ENCODE assay signal across 8 cellular contexts in the genomic region with DNA sequence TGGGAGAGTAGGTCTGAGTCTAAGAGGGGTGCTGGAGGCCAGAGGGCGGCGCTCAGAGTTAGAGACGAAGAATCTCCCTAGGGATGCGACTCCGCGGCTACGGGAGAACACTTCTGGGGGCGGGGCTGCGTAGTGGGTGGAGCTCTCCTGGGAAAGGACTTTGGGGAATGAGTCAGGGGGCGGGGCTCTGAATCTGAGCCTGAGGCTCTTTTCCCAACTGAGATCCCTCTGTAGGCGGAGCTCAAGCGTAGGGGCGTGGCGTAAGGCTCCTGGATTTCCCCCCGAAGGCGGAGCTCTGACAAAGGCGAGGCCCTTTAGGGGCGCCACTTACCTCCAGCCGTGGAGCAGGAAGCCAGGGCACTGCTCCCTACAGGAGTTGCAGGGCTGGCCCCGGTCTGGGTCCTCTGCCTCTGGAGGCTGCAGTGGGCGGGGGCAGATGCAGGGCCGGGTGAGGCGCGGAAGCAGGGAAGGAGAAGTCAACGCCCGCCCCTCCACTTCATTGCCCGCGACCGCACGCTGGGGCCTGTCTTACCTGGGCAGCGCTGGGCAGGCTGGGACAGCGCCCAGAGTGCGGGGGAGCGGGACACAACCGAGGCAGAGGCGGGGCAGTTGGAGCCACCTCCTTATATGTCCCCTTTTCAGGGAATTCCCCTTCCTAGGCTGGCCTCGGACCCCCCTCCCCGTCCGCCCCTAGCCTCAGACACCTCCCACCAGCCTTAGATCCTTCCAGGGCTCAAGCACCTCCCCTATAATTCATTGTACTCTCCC. TPM values are rescaled to one million over a fixed set of nuclear protein-coding genes. Genes with fewer than 3 reads are reported as not detected.
DNase-seq lines count a peak whose midpoint lies in the region; ATAC-seq and TF ChIP-seq lines count a peak whose summit lies in the region.

No MANE protein-coding gene starts in this region.

- no peak for DNase-seq in activated CD4-positive, CD25-positive, alpha-beta regulatory T cell treated with anti-CD3 and anti-CD28 coated beads, Interleukin-2, amount 50 U/mL, for 72 hours
- DNase-seq in PC-3, result peak; percentile 96
- DNase-seq in breast epithelium (ENCODE audit: low spot score in 2 of 2), result peak; percentile 89 to 90
- peak; percentile 70 for DNase-seq in iPS-NIHi11 (ENCODE audit: low spot score)
- peak; percentile 53 for DNase-seq in smooth muscle cell (lab: John Stamatoyannopoulos, UW; ENCODE audit: unreplicated experiment)
- no peak for DNase-seq in GM13977 (ENCODE audit: low spot score)

- H3K9me3 ChIP-seq in PC-3 (ENCODE audit: low read length) (no peaks in the 10 kb centered on the region), breast epithelium (no peaks in the 10 kb centered on the region), smooth muscle cell (replicated peaks; ENCODE audit: low read depth) (no peaks in the 10 kb centered on the region)

- H3K4me3 ChIP-seq in PC-3 (ENCODE audit: low read length) (peak overlapping the region; percentile 87), breast epithelium (peak overlapping the region; percentile 53 to 76 (median 60)), smooth muscle cell (peak overlapping the region; percentile 50)

- H3F3A ChIP-seq in PC-3 (ENCODE audit: low read length, unreplicated experiment), result no peaks in the 10 kb centered on the region
- H3F3A ChIP-seq in smooth muscle cell (ENCODE audit: low read depth), result no peaks in the 10 kb centered on the region

- H3K9ac ChIP-seq in PC-3 (ENCODE audit: low read length) (peak overlapping the region; percentile 84), smooth muscle cell (ENCODE audit: low read depth) (peak overlapping the region; percentile 51)

- CTCF ChIA-PET in PC-3 (lab: Charles Lee), result interaction anchor here (1.0 to 1.2 kb wide), 3 partner anchors 13 to 29 kb away, joined by 3 to 9 read pairs (median 3); partner anchors contain the start of gene PLP2

- H3K27ac ChIP-seq in PC-3 (ENCODE audit: low read length) (peak overlapping the region; percentile 66), breast epithelium (peak overlapping the region; percentile 76 to 87), smooth muscle cell (ENCODE audit: low read depth) (peak overlapping the region; percentile 57)

- in situ Hi-C loops in GM13977 (cut with MboI; ENCODE audit: low pct_unique_long_range_greater_than_20kb, low sequenced_read_pairs, unreplicated experiment), result no loop called here

- peak; percentile 18; the same call in 1 of the 2 replicates for TF ChIP-seq CTCF in PC-3 (conservative IDR thresholded peaks at IDR 0.05; ENCODE audit: low read depth, low read length)
- TF ChIP-seq CTCF in breast epithelium (IDR thresholded peaks at IDR 0.05), result no peak
- no peak for TF ChIP-seq CTCF in smooth muscle cell (IDR thresholded peaks at IDR 0.05; ENCODE audit: borderline replicate concordance, insufficient read depth, poor library complexity, severe bottlenecking)
- TF ChIP-seq CTCF in GM13977 (IDR thresholded peaks at IDR 0.05; ENCODE audit: extremely low read depth, insufficient read depth, missing control alignments), result no peak

- H3K79me2 ChIP-seq in PC-3 (ENCODE audit: low read length) (peaks cover 22% of the 10 kb centered on the region), smooth muscle cell (ENCODE audit: low read depth) (no peaks in the 10 kb centered on the region)

- H2AFZ ChIP-seq in PC-3 (ENCODE audit: low read length), result peak overlapping the region; percentile 53; the same call in 1 of the 2 replicates
- H2AFZ ChIP-seq in smooth muscle cell (ENCODE audit: low read depth), result no peak overlapping the region

- no peak for TF ChIP-seq POLR2A in breast epithelium (IDR thresholded peaks at IDR 0.05)

- 32% methylated on average over 19 of the region's 39 CpGs for WGBS in smooth muscle cell (ENCODE audit: low lambda C conversion rate)

- no peaks in the 10 kb centered on the region for H3K9me2 ChIP-seq in PC-3 (replicated peaks; ENCODE audit: low read length)

- ATAC-seq in activated CD4-positive, CD25-positive, alpha-beta regulatory T cell treated with anti-CD3 and anti-CD28 coated beads, Interleukin-2, amount 50 U/mL, for 24 hours, result peak; percentile 51 to 52
- ATAC-seq in HG03354 (IDR thresholded peaks at IDR 0.05; ENCODE audit: poor library complexity, severe bottlenecking, unreplicated experiment) (peak; percentile 34), PC-3 (peak; percentile 77)

- H3K27me3 ChIP-seq in PC-3 (ENCODE audit: low read length), result no peaks in the 10 kb centered on the region
- H3K27me3 ChIP-seq in breast epithelium, result peaks cover 0 to 11% of the 10 kb centered on the region in 2 donors
- no peaks in the 10 kb centered on the region for H3K27me3 ChIP-seq in smooth muscle cell (ENCODE audit: low read depth)

- peaks cover 5% of the 10 kb centered on the region for H4K20me1 ChIP-seq in PC-3 (ENCODE audit: low read length)
- peaks cover 7% of the 10 kb centered on the region for H4K20me1 ChIP-seq in smooth muscle cell (ENCODE audit: low read depth)

- H3K4me1 ChIP-seq in PC-3 (ENCODE audit: insufficient read depth, low read length) (peaks cover 23% of the 10 kb centered on the region), breast epithelium (no peaks in the 10 kb centered on the region), smooth muscle cell (ENCODE audit: low read depth) (no peaks in the 10 kb centered on the region)

- H3K4me2 ChIP-seq in PC-3 (ENCODE audit: low read length) (peak overlapping the region; percentile 98), smooth muscle cell (peak overlapping the region; percentile 87)

- TSS peak; percentile 43 for BruUV-seq in PC-3 (replicated peaks; lab: Mats Ljungman, UMichigan)

- intact Hi-C loops in PC-3 (cut with micrococcal nuclease) (no loop called here), breast epithelium (cut with DNase I; ENCODE audit: low total_unique reads) (no loop called here)

- POLR2A ChIA-PET in PC-3 (lab: Charles Lee; ENCODE audit: unreplicated experiment), result interaction anchor here (0.6 kb wide), 1 partner anchor 104 kb away, joined by 4 read pairs; no protein-coding TSS in a partner anchor

- H3K36me3 ChIP-seq in PC-3 (ENCODE audit: low read depth, low read length), result peaks cover 16% of the 10 kb centered on the region
- H3K36me3 ChIP-seq in breast epithelium, result no peaks in the 10 kb centered on the region
- no peaks in the 10 kb centered on the region for H3K36me3 ChIP-seq in smooth muscle cell (ENCODE audit: low read depth)

RNA-seq across cellular contexts. Expression of gene PRICKLE3, which starts 1.7 kb away (rescaled TPM):
- 16.5 and 29.1 TPM in 2 replicates for total RNA-seq in PC-3 (2014; rRNA removed)
- 10 to 100 TPM; 13.3 to 14.4 (median 14.0) TPM for total RNA-seq in breast epithelium
- 3.5 and 11.3 TPM in 2 replicates for total RNA-seq in smooth muscle cell
- 11.5 and 14.5 TPM in 2 replicates for polyA plus RNA-seq in smooth muscle cell

RNA-seq across cellular contexts. Expression of gene PLP2, which starts 12.8 kb away (rescaled TPM):
- total RNA-seq in PC-3 (2014; rRNA removed), result 165 and 171 TPM in 2 replicates
- total RNA-seq in breast epithelium, result 10 to 100 TPM; 23.4 to 27.9 (median 27.8) TPM
- 114 and 190 TPM in 2 replicates for total RNA-seq in smooth muscle cell
- 237 and 295 TPM in 2 replicates for polyA plus RNA-seq in smooth muscle cell

RNA-seq across cellular contexts. Expression of gene SYP, which starts 15.5 kb away (rescaled TPM):
- 0.29 and 0.47 TPM in 2 replicates for total RNA-seq in PC-3 (2014; rRNA removed)
- 1 to 10 TPM; 1.0 to 2.7 (median 1.3) TPM for total RNA-seq in breast epithelium
- not detected in 2 replicates for total RNA-seq in smooth muscle cell
- 0.28 TPM in 1 of 2 replicates, not detected in the other for polyA plus RNA-seq in smooth muscle cell

RNA-seq across cellular contexts. Expression of gene MAGIX, which starts 21.9 kb away (rescaled TPM):
- 9.3 and 12.5 TPM in 2 replicates for total RNA-seq in PC-3 (2014; rRNA removed)
- total RNA-seq in breast epithelium, result 10 to 100 TPM in 1 of 3 donors, 1 to 10 TPM in 2; 1.3 to 12.4 (median 4.9) TPM
- 0.45 and 1.3 TPM in 2 replicates for total RNA-seq in smooth muscle cell
- 3.8 and 6.9 TPM in 2 replicates for polyA plus RNA-seq in smooth muscle cell

RNA-seq across cellular contexts. Expression of gene CACNA1F, which starts 48.7 kb away (rescaled TPM):
- total RNA-seq in PC-3 (2014; rRNA removed), result not detected in 2 replicates
- 1 to 10 TPM in 1 of 3 donors, under 1 TPM in 2; 0.48 to 1.8 (median 0.66) TPM for total RNA-seq in breast epithelium
- 0.09 TPM in 1 of 2 replicates, not detected in the other for total RNA-seq in smooth muscle cell
- polyA plus RNA-seq in smooth muscle cell, result 0.20 and 0.34 TPM in 2 replicates

Comparison
In these comparisons a context has a peak if more than half of its experiments do, and no peak if none do; other contexts are left out.
1. DNase-seq: peak in PC-3 (single experiment), breast epithelium (2 of 2), iPS-NIHi11 (single experiment) and smooth muscle cell (single experiment); none in activated CD4-positive, CD25-positive, alpha-beta regulatory T cell treated with anti-CD3 and anti-CD28 coated beads, Interleukin-2, amount 50 U/mL, for 72 hours (single experiment) and GM13977 (single experiment).
2. Peak in every context shown above with its lines, with median percentiles within 50 percentile points of each other: ATAC-seq, H3K27ac ChIP-seq and H3K4me3 ChIP-seq.